In the genomic region with DNA sequence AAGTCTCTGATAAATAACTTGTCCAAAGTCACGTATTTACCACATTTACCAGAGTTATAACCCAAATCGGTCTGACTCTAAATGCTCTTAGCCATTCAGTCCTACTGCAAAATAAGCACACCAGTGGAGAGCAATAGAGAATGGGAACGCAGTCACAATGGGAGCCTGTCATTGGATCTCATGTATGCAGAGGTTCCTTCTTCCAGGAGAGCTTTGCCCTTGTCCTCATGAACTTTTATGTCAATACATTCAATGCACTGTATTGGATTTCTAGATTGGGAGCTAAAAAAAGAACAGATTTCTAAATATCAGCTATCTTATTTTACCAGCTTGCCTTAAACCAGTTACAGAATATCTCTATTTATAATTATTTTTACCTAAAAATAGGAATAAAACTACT, we compare ENCODE assay signal across 2 cellular contexts.
TF ChIP-seq lines count a peak whose summit lies in the region.

No MANE protein-coding gene starts in this region.

TF ChIP-seq in liver, 16 proteins besides CTCF, POLR2A, EP300 and RAD21:
- TF ChIP-seq, protein P1, sequence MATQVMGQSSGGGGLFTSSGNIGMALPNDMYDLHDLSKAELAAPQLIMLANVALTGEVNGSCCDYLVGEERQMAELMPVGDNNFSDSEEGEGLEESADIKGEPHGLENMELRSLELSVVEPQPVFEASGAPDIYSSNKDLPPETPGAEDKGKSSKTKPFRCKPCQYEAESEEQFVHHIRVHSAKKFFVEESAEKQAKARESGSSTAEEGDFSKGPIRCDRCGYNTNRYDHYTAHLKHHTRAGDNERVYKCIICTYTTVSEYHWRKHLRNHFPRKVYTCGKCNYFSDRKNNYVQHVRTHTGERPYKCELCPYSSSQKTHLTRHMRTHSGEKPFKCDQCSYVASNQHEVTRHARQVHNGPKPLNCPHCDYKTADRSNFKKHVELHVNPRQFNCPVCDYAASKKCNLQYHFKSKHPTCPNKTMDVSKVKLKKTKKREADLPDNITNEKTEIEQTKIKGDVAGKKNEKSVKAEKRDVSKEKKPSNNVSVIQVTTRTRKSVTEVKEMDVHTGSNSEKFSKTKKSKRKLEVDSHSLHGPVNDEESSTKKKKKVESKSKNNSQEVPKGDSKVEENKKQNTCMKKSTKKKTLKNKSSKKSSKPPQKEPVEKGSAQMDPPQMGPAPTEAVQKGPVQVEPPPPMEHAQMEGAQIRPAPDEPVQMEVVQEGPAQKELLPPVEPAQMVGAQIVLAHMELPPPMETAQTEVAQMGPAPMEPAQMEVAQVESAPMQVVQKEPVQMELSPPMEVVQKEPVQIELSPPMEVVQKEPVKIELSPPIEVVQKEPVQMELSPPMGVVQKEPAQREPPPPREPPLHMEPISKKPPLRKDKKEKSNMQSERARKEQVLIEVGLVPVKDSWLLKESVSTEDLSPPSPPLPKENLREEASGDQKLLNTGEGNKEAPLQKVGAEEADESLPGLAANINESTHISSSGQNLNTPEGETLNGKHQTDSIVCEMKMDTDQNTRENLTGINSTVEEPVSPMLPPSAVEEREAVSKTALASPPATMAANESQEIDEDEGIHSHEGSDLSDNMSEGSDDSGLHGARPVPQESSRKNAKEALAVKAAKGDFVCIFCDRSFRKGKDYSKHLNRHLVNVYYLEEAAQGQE (IDR thresholded peaks at IDR 0.05) = no peak
- TF ChIP-seq SP1 (IDR thresholded peaks at IDR 0.05) = peak; percentile 23
- TF ChIP-seq HNF4A (conservative IDR thresholded peaks at IDR 0.05) = peak; percentile 5 to 26

TF ChIP-seq in HepG2, 621 proteins besides CTCF, POLR2A, EP300 and RAD21 (continued from another document):
- TF ChIP-seq, protein P2, sequence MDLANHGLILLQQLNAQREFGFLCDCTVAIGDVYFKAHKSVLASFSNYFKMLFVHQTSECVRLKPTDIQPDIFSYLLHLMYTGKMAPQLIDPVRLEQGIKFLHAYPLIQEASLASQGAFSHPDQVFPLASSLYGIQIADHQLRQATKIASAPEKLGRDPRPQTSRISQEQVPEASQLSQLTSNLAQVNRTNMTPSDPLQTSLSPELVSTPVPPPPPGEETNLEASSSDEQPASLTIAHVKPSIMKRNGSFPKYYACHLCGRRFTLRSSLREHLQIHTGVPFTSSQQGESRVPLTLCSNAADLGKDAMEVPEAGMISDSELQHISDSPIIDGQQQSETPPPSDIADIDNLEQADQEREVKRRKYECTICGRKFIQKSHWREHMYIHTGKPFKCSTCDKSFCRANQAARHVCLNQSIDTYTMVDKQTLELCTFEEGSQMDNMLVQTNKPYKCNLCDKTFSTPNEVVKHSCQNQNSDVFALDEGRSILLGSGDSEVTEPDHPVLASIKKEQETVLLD (CRISPR knock-in tag; IDR thresholded peaks at IDR 0.05; ENCODE audit: low read depth) = no peak
- TF ChIP-seq CHD2 (IDR thresholded peaks at IDR 0.05; ENCODE audit: low read depth, low read length) (no peak), IRF2 (CRISPR knock-in tag; IDR thresholded peaks at IDR 0.05) (no peak), BRD4 (CRISPR knock-in tag; IDR thresholded peaks at IDR 0.05) (no peak), ZNF335 (CRISPR knock-in tag; IDR thresholded peaks at IDR 0.05) (no peak), ZNF562 (CRISPR knock-in tag; IDR thresholded peaks at IDR 0.05; ENCODE audit: borderline replicate concordance) (no peak), THYN1 (CRISPR knock-in tag; IDR thresholded peaks at IDR 0.05; ENCODE audit: borderline replicate concordance, low read depth) (no peak), ZFX (CRISPR knock-in tag; IDR thresholded peaks at IDR 0.05; ENCODE audit: low read depth) (no peak), ZNF614 (CRISPR knock-in tag; IDR thresholded peaks at IDR 0.05; ENCODE audit: borderline replicate concordance) (no peak)
- TF ChIP-seq, protein P3, sequence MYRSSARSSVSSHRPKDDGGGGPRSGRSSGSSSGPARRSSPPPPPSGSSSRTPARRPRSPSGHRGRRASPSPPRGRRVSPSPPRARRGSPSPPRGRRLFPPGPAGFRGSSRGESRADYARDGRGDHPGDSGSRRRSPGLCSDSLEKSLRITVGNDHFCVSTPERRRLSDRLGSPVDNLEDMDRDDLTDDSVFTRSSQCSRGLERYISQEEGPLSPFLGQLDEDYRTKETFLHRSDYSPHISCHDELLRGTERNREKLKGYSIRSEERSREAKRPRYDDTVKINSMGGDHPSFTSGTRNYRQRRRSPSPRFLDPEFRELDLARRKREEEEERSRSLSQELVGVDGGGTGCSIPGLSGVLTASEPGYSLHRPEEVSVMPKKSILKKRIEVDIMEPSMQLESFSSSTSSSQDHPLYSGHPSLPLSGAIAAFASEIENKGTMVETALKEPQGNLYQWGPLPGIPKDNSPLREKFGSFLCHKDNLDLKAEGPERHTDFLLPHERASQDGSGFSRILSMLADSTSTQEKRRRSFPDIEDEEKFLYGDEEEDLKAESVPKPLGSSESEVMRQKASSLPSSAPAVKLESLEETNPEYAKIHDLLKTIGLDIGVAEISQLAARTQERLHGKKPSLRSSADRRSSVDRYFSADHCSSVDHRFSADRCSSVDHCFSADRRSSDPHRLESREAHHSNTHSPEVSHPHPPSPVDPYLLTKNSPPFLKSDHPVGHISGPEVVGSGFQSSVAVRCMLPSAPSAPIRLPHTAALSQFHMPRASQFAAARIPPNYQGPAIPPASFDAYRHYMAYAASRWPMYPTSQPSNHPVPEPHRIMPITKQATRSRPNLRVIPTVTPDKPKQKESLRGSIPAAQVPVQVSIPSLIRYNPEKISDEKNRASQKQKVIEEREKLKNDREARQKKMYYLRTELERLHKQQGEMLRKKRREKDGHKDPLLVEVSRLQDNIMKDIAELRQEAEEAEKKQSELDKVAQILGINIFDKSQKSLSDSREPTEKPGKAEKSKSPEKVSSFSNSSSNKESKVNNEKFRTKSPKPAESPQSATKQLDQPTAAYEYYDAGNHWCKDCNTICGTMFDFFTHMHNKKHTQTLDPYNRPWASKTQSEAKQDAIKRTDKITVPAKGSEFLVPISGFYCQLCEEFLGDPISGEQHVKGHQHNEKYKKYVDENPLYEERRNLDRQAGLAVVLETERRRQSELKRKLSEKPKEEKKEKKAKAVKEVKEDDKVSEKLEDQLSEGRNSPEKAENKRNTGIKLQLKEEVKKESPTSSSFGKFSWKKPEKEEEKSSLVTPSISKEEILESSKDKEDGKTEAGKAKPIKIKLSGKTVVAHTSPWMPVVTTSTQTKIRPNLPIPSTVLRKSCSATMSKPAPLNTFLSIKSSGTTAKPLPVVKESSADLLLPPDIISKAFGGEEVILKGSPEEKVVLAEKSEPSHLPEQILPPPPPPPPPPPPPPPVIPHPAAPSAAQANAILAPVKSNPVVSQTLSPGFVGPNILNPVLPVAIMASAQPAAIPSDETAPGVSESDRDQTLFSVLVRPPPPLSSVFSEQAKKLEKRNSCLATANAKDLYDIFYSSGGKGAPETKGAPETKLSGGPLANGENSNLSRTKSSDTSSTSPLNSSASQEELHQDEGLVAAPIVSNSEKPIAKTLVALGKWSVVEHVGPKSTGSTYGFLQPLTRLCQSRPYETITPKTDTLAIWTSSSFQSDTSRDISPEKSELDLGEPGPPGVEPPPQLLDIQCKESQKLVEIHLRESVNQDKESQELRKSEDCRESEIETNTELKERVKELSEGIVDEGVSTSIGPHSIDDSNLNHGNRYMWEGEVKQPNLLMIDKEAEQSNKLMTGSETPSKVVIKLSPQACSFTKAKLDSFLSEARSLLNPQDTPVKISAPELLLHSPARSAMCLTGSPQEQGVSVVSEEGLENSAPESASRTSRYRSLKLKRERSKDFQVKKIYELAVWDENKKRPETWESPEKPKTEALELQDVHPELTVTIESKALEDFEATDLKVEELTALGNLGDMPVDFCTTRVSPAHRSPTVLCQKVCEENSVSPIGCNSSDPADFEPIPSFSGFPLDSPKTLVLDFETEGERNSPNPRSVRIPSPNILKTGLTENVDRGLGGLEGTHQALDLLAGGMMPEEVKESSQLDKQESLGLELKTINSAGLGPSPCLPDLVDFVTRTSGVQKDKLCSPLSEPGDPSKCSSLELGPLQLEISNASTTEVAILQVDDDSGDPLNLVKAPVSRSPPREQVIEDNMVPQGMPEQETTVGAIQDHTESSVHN (CRISPR knock-in tag; IDR thresholded peaks at IDR 0.05) = no peak
- TF ChIP-seq, protein P4, sequence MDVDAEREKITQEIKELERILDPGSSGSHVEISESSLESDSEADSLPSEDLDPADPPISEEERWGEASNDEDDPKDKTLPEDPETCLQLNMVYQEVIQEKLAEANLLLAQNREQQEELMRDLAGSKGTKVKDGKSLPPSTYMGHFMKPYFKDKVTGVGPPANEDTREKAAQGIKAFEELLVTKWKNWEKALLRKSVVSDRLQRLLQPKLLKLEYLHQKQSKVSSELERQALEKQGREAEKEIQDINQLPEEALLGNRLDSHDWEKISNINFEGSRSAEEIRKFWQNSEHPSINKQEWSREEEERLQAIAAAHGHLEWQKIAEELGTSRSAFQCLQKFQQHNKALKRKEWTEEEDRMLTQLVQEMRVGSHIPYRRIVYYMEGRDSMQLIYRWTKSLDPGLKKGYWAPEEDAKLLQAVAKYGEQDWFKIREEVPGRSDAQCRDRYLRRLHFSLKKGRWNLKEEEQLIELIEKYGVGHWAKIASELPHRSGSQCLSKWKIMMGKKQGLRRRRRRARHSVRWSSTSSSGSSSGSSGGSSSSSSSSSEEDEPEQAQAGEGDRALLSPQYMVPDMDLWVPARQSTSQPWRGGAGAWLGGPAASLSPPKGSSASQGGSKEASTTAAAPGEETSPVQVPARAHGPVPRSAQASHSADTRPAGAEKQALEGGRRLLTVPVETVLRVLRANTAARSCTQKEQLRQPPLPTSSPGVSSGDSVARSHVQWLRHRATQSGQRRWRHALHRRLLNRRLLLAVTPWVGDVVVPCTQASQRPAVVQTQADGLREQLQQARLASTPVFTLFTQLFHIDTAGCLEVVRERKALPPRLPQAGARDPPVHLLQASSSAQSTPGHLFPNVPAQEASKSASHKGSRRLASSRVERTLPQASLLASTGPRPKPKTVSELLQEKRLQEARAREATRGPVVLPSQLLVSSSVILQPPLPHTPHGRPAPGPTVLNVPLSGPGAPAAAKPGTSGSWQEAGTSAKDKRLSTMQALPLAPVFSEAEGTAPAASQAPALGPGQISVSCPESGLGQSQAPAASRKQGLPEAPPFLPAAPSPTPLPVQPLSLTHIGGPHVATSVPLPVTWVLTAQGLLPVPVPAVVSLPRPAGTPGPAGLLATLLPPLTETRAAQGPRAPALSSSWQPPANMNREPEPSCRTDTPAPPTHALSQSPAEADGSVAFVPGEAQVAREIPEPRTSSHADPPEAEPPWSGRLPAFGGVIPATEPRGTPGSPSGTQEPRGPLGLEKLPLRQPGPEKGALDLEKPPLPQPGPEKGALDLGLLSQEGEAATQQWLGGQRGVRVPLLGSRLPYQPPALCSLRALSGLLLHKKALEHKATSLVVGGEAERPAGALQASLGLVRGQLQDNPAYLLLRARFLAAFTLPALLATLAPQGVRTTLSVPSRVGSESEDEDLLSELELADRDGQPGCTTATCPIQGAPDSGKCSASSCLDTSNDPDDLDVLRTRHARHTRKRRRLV (CRISPR knock-in tag; IDR thresholded peaks at IDR 0.05) = no peak
- TF ChIP-seq, protein P5, sequence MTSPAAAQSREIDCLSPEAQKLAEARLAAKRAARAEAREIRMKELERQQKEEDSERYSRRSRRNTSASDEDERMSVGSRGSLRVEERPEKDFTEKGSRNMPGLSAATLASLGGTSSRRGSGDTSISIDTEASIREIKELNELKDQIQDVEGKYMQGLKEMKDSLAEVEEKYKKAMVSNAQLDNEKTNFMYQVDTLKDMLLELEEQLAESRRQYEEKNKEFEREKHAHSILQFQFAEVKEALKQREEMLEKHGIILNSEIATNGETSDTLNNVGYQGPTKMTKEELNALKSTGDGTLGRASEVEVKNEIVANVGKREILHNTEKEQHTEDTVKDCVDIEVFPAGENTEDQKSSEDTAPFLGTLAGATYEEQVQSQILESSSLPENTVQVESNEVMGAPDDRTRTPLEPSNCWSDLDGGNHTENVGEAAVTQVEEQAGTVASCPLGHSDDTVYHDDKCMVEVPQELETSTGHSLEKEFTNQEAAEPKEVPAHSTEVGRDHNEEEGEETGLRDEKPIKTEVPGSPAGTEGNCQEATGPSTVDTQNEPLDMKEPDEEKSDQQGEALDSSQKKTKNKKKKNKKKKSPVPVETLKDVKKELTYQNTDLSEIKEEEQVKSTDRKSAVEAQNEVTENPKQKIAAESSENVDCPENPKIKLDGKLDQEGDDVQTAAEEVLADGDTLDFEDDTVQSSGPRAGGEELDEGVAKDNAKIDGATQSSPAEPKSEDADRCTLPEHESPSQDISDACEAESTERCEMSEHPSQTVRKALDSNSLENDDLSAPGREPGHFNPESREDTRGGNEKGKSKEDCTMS (CRISPR knock-in tag; conservative IDR thresholded peaks at IDR 0.05) = no peak
